ENCODE assay signal across 13 cellular contexts in the genomic region with DNA sequence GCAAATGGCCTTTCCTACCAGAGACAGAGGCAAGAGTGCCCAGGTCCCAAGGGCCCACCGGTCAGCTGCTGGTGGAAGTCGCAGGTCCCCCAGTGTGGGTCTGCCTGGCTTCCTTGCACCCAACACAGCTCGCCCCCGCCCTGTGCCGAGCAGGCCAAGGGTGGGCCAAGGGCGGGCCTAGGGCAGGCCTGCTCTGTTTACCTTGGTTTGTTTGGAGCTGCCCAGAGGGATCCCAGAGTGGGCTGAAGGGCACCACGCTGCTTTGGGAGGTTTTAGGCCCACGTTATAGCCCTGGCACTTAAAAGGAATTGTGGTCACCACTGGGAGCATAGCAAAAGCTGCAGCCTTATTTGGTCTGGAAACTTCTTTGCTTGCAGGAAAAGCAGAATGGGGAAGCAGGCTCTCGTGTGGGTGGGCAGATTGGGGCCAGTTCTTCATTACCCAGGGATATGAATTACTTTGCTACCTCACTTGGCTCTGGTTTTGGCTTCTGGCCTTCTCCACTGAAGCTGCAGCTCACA. TPM values are rescaled to one million over a fixed set of nuclear protein-coding genes. Genes with fewer than 3 reads are reported as not detected.
A peak's percentile ranks its signal among the peaks of the same experiment; 100 is the strongest.
DNase-seq lines count a peak whose midpoint lies in the region; ATAC-seq and TF ChIP-seq lines count a peak whose summit lies in the region.
"Had no signal": no experiment of that assay in that cellular context is flagged by ENCODE, and none has a peak within 500 bp of the region (broad histone marks: within the 10 kb centered on the region; RNA-seq: fewer than 3 reads in every experiment).

No MANE protein-coding gene starts in this region.

- no peak for TF ChIP-seq CTCF in esophagus muscularis mucosa (IDR thresholded peaks at IDR 0.05)

- no peak for TF ChIP-seq EP300 in esophagus muscularis mucosa (IDR thresholded peaks at IDR 0.05)

- peaks cover 0 to 33% (median 25%) of the 10 kb centered on the region in 4 donors for H3K36me3 ChIP-seq in esophagus muscularis mucosa

- no peaks in the 10 kb centered on the region for H3K9me3 ChIP-seq in esophagus muscularis mucosa

- no peaks in the 10 kb centered on the region for H3K27me3 ChIP-seq in esophagus muscularis mucosa

- peaks cover 0 to 2% of the 10 kb centered on the region in 2 donors for H3K4me1 Mint-ChIP-seq in immature natural killer cell

- no peaks in the 10 kb centered on the region for H3K27me3 Mint-ChIP-seq in immature natural killer cell (ENCODE audit: low read depth in 3 of 3)

- ATAC-seq in GM18498 (IDR thresholded peaks at IDR 0.05; ENCODE audit: unreplicated experiment), result no peak

- peaks cover 0 to 3% (median 0%) of the 10 kb centered on the region in 3 donors for H3K36me3 Mint-ChIP-seq in immature natural killer cell

- no peak overlapping the region for H3K4me3 ChIP-seq in esophagus muscularis mucosa

- peak overlapping the region; percentile 93 to 94 (median 94) for H3K27ac ChIP-seq in esophagus muscularis mucosa (replicated peaks in 1 of 4)

- 16% methylated on average over 3 of the region's 9 CpGs for WGBS in esophagus muscularis mucosa

- TF ChIP-seq POLR2A in esophagus muscularis mucosa (IDR thresholded peaks at IDR 0.05; ENCODE audit: low read depth), result no peak

- intact Hi-C loops in esophagus muscularis mucosa (cut with DNase I), result no loop called here

- no peak overlapping the region for H3K27ac Mint-ChIP-seq in immature natural killer cell

- peaks cover 9 to 100% (median 86%) of the 10 kb centered on the region in 4 donors for H3K4me1 ChIP-seq in esophagus muscularis mucosa

- H3K4me3 Mint-ChIP-seq in immature natural killer cell, result no peak overlapping the region
- H3K4me3 Mint-ChIP-seq: neural crest cell had no signal

- DNase-seq in D341Med (ENCODE audit: low spot score), result peak; percentile 23
- DNase-seq in NOMO-1 treated with DMSO at 0.1 percent for 48 hours (lab: John Stamatoyannopoulos, UW; ENCODE audit: unreplicated experiment), result peak; percentile 53
- DNase-seq in esophagus muscularis mucosa (ENCODE audit: extremely low spot score), result no peak
- DNase-seq in pons (ENCODE audit: low spot score), result peak; percentile 20
- no peak for DNase-seq in iPS-NIHi11 (ENCODE audit: low spot score)
- DNase-seq in stimulated activated CD4-positive, alpha-beta T cell treated with anti-CD3 and anti-CD28 coated beads, Interleukin-4, amount 100 ng/mL, for 1 hour, result no peak
- DNase-seq in immature natural killer cell, result no peak
- DNase-seq: NCI-H1417, T-helper 2 cell had no signal

- no peaks in the 10 kb centered on the region for H3K9me3 Mint-ChIP-seq in immature natural killer cell
- H3K9me3 Mint-ChIP-seq: neural crest cell had no signal

RNA-seq across cellular contexts. Expression of gene MRGPRD, which starts 38.0 kb away (rescaled TPM):
- total RNA-seq in esophagus muscularis mucosa, result 1 to 10 TPM in 1 of 4 donors, under 1 TPM in 2, not detected in 1; 0.32 to 2.5 (median 0.66) TPM
- not detected for polyA plus RNA-seq in immature natural killer cell
- total RNA-seq: endothelial cell of umbilical vein, neural crest cell had no signal
- polyA plus RNA-seq: BJ, endothelial cell of umbilical vein had no signal

RNA-seq across cellular contexts. Expression of gene IGHMBP2, which starts 39.1 kb away (rescaled TPM):
- total RNA-seq in esophagus muscularis mucosa, result 10 to 100 TPM; 11.6 to 30.8 (median 28.0) TPM
- 1 to 10 TPM; 8.7 to 9.8 (median 8.9) TPM for polyA plus RNA-seq in immature natural killer cell

RNA-seq across cellular contexts. Expression of gene MRPL21, which starts 39.2 kb away (rescaled TPM):
- 10 to 100 TPM; 47.2 to 66.2 (median 51.2) TPM for total RNA-seq in esophagus muscularis mucosa
- 100 to 1,000 TPM in 2 of 3 donors, 10 to 100 TPM in 1; 94.3 to 145 (median 117) TPM for polyA plus RNA-seq in immature natural killer cell

Comparison
In these comparisons a context has a peak if more than half of its experiments do, and no peak if none do; other contexts are left out.
1. DNase-seq: peak in D341Med (single experiment), NOMO-1 treated with DMSO at 0.1 percent for 48 hours (single experiment) and pons (single experiment); none in esophagus muscularis mucosa (single experiment), iPS-NIHi11 (single experiment), stimulated activated CD4-positive, alpha-beta T cell treated with anti-CD3 and anti-CD28 coated beads, Interleukin-4, amount 100 ng/mL, for 1 hour (single experiment) and immature natural killer cell (0 of 3).